17 cellular contexts compared by ENCODE assay signal in the genomic region with DNA sequence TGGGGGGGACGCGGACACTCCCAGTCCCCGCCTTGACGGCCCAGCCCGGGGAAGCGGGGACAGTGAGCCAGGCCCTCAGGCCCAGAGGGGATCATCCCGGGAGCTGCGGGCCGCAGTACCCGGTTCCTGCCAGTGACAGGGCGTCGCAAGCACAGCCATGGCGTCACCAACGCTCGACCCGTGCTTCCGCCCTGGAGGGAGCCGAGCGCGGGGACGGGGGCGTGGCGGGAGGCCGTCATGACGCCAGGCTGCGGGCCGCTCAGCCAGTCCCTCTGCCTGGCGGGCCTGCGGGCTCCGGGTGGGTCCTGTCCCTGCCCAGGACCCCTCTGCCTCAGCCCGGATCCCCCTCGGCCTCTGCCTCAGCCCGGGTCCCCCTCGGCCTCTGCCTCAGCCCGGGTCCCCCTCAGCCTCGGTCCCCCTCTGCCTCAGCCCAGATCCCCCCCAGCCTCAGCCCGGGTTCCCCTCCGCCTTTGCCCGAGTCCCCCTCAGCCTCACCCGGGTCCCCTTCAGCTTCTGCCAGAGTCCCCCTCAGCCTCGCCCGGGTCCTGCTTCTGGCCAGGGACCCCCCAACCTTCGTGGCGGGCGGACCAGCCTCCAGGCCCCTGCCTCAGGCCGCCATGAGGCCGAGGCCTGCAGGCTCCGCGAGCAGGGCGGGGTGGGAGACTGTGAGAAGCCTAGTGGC. TPM values are rescaled to one million over a fixed set of nuclear protein-coding genes. Genes with fewer than 3 reads are reported as not detected.
A peak's percentile ranks its signal among the peaks of the same experiment; 100 is the strongest.
DNase-seq lines count a peak whose midpoint lies in the region; ATAC-seq and TF ChIP-seq lines count a peak whose summit lies in the region.
"Had no signal": no experiment of that assay in that cellular context is flagged by ENCODE, and none has a peak within 500 bp of the region (broad histone marks: within the 10 kb centered on the region; RNA-seq: fewer than 3 reads in every experiment).

No MANE protein-coding gene starts in this region.

- H3K27ac Mint-ChIP-seq in WTC11 = no peak overlapping the region

- H3K27me3 Mint-ChIP-seq in WTC11 (ENCODE audit: low read depth) = no peaks in the 10 kb centered on the region

- no peak for DNase-seq in WTC11 (ENCODE audit: low spot score)
- DNase-seq in iPS-NIHi11 (ENCODE audit: low spot score) = peak; percentile 37
- peak; percentile 77 for DNase-seq in spleen
- no peak for DNase-seq in AG08395 (ENCODE audit: low spot score)
- no peak for DNase-seq in activated CD4-positive, alpha-beta T cell treated with anti-CD3 and anti-CD28 coated beads for 1 hour
- no peak for DNase-seq in mammary epithelial cell
- DNase-seq in left colon = no peak
- DNase-seq: ACHN; EL; NCI-H1436 treated with DMSO at 0.1 percent for 48 hours; NCI-H2081; NCI-H524 treated with DMSO at 0.1 percent for 48 hours; NK-92 treated with Interleukin-12 subunit alpha and Interleukin-12 subunit beta, amount 100 ng/mL, for 24 hours; PC-9 had no signal

- peaks cover 13% of the 10 kb centered on the region for H3K4me1 Mint-ChIP-seq in WTC11

- peaks cover 37% of the 10 kb centered on the region for H3F3A ChIP-seq in DOHH2 (ENCODE audit: control insufficient read depth, insufficient read depth)

- intact Hi-C loops in spleen (cut with DNase I; ENCODE audit: low total_unique reads) (no loop called here), mammary epithelial cell (cut with micrococcal nuclease) (no loop called here), left colon (cut with DNase I, micrococcal nuclease) (no loop called here)

- no peak for TF ChIP-seq CTCF in DOHH2 (IDR thresholded peaks at IDR 0.05; ENCODE audit: low read depth, low read length, poor library complexity, severe bottlenecking)
- TF ChIP-seq CTCF in WTC11 (IDR thresholded peaks at IDR 0.05) = no peak
- no peak for TF ChIP-seq CTCF in spleen (IDR thresholded peaks at IDR 0.05 in 8 of 11, conservative IDR thresholded peaks at IDR 0.05 in 3 of 11)
- TF ChIP-seq CTCF in mammary epithelial cell (conservative IDR thresholded peaks at IDR 0.05 in 1 of 2, IDR thresholded peaks at IDR 0.05 in 1 of 2; ENCODE audit: extremely low read depth in 1 of 2, insufficient read depth in 1 of 2, low read depth in 1 of 2, low read length in 2 of 2) = no peak

- H3K27ac ChIP-seq in DOHH2 (ENCODE audit: low read depth, low read length) = peak overlapping the region; percentile 97; the same call in 1 of the 2 replicates
- H3K27ac ChIP-seq in spleen = no peak overlapping the region
- no peak overlapping the region for H3K27ac ChIP-seq in mammary epithelial cell (ENCODE audit: insufficient read depth, low read depth, low read length)
- H3K27ac ChIP-seq: PC-9 had no signal

- ATAC-seq in WTC11 = peak; percentile 47
- ATAC-seq in left colon = no peak
- ATAC-seq: HCT116 had no signal

- no peak overlapping the region for H3K4me3 Mint-ChIP-seq in WTC11

- H3K4me1 ChIP-seq in DOHH2 (ENCODE audit: control insufficient read depth, low read length) = peaks cover 80% of the 10 kb centered on the region
- H3K4me1 ChIP-seq in spleen = peaks cover 6 to 87% (median 63%) of the 10 kb centered on the region in 6 donors
- H3K4me1 ChIP-seq in mammary epithelial cell (ENCODE audit: insufficient read depth, low read length) = peaks cover 15% of the 10 kb centered on the region

- H3K4me3 ChIP-seq in DOHH2 (ENCODE audit: low read length) = no peak overlapping the region
- no peak overlapping the region for H3K4me3 ChIP-seq in spleen
- no peak overlapping the region for H3K4me3 ChIP-seq in mammary epithelial cell (replicated peaks in 1 of 3; ENCODE audit: insufficient read depth in 1 of 3, low read depth in 2 of 3, low read length in 3 of 3)
- H3K4me3 ChIP-seq: PC-9 had no signal

- H3K27me3 ChIP-seq in DOHH2 (ENCODE audit: control insufficient read depth, low read length) (no peaks in the 10 kb centered on the region), spleen (replicated peaks in 1 of 7) (no peaks in the 10 kb centered on the region), mammary epithelial cell (ENCODE audit: insufficient read depth, low read length) (no peaks in the 10 kb centered on the region)

- H3K36me3 ChIP-seq in DOHH2 (ENCODE audit: control insufficient read depth, low read length) (peaks cover 27% of the 10 kb centered on the region), spleen (no peaks in the 10 kb centered on the region), mammary epithelial cell (ENCODE audit: insufficient read depth, low read length) (no peaks in the 10 kb centered on the region)

- CTCF ChIA-PET in WTC11 (lab: Charles Lee) (interaction anchor here (0.9 to 1.5 kb wide), 2 partner anchors 67 to 195 kb away, joined by 3 to 4 read pairs; no protein-coding TSS in a partner anchor), mammary epithelial cell (lab: Charles Lee; ENCODE audit: low non-redundant PET) (no interaction called here)

- no peaks in the 10 kb centered on the region for H3K9me3 Mint-ChIP-seq in WTC11

- H2AFZ ChIP-seq in mammary epithelial cell (ENCODE audit: low read depth, low read length) = no peak overlapping the region
- H2AFZ ChIP-seq: PC-9 had no signal

- no peak overlapping the region for H3K9ac ChIP-seq in mammary epithelial cell (ENCODE audit: insufficient read depth, low read length)

- in situ Hi-C loops in mammary epithelial cell (cut with MboI; ENCODE audit: low sequenced_read_pairs in 2 of 2) = no loop called here

- no peak for TF ChIP-seq POLR2A in spleen (IDR thresholded peaks at IDR 0.05)

- dilution Hi-C loops in mammary epithelial cell (cut with HindIII; ENCODE audit: low sequenced_read_pairs) = no loop called here

- H4K20me1 ChIP-seq in DOHH2 (ENCODE audit: control insufficient read depth, insufficient read depth, low read depth, low read length) (no peaks in the 10 kb centered on the region), mammary epithelial cell (ENCODE audit: insufficient read depth, low read length) (no peaks in the 10 kb centered on the region)

- H3K9me3 ChIP-seq in DOHH2 (ENCODE audit: control insufficient read depth, insufficient read depth, low read length) (no peaks in the 10 kb centered on the region), spleen (no peaks in the 10 kb centered on the region), mammary epithelial cell (replicated peaks; ENCODE audit: insufficient read depth, low read length) (no peaks in the 10 kb centered on the region)

- WGBS in spleen, 5 donors = 89 to 96% (median 95%) methylated on average over 20 to 50 of the region's 50 CpGs
- WGBS in mammary epithelial cell (ENCODE audit: low coverage, missing lambda C conversion rate) = no CpG with 5 or more reads among the region's 50 CpGs

- no peaks in the 10 kb centered on the region for H3K9me2 ChIP-seq in DOHH2 (replicated peaks; ENCODE audit: control insufficient read depth, low read length)

- no peaks in the 10 kb centered on the region for H3K36me3 Mint-ChIP-seq in WTC11

- peak overlapping the region; percentile 91 for H3K4me2 ChIP-seq in DOHH2 (ENCODE audit: low read length)
- no peak overlapping the region for H3K4me2 ChIP-seq in mammary epithelial cell (ENCODE audit: insufficient read depth, low read depth, low read length)
- H3K4me2 ChIP-seq: PC-9 had no signal

- H3K79me2 ChIP-seq in DOHH2 (ENCODE audit: control insufficient read depth, low read length) (peaks cover 47% of the 10 kb centered on the region), mammary epithelial cell (ENCODE audit: insufficient read depth, low read length) (no peaks in the 10 kb centered on the region)

- no TSS peak for BruUV-seq in mammary epithelial cell (replicated peaks; lab: Mats Ljungman, UMichigan)

- POLR2A ChIA-PET in WTC11 (lab: Charles Lee) = no interaction called here

TF ChIP-seq in WTC11, 78 proteins besides CTCF, POLR2A, EP300 and RAD21 (continues in another document):
- TF ChIP-seq AFF4 (CRISPR knock-in tag; IDR thresholded peaks at IDR 0.05; ENCODE audit: borderline replicate concordance) (no peak), TEAD4 (CRISPR knock-in tag; IDR thresholded peaks at IDR 0.05) (no peak), FOXK1 (CRISPR knock-in tag; IDR thresholded peaks at IDR 0.05) (no peak)

RNA-seq across cellular contexts. Expression of gene SLC2A5, which starts 2.3 kb away (rescaled TPM):
- total RNA-seq in WTC11 (2021) = 0.04 to 0.18 TPM (median 0.07 TPM) in 3 replicates
- total RNA-seq in spleen = 10 to 100 TPM in 1 of 7 donors, 1 to 10 TPM in 6; 5.3 to 23.6 (median 8.4) TPM
- polyA plus RNA-seq in spleen = 1 to 10 TPM; 2.9 to 4.6 (median 3.2) TPM
- total RNA-seq in mammary epithelial cell = under 1 TPM; under 0.01 to 0.38 TPM
- polyA plus RNA-seq in mammary epithelial cell = 0.19 TPM
- polyA minus RNA-seq in mammary epithelial cell = not detected
- total RNA-seq in left colon = 10 to 100 TPM in 1 of 2 donors, 1 to 10 TPM in 1; 8.1 to 10.4 TPM
- total RNA-seq: PC-9 had no signal

RNA-seq across cellular contexts. Expression of gene SLC2A7, which starts 45.5 kb away (rescaled TPM):
- not detected in 3 replicates for total RNA-seq in WTC11 (2021)
- not detected for total RNA-seq in spleen
- polyA plus RNA-seq in spleen = not detected
- total RNA-seq in mammary epithelial cell = not detected
- polyA plus RNA-seq in mammary epithelial cell = not detected
- not detected for polyA minus RNA-seq in mammary epithelial cell
- not detected for total RNA-seq in left colon
- total RNA-seq: PC-9 had no signal
- polyA plus RNA-seq: BJ had no signal

RNA-seq across cellular contexts. Expression of gene GPR157, which starts 57.2 kb away (rescaled TPM):
- total RNA-seq in WTC11 (2021) (3.4 to 9.6 TPM (median 6.0 TPM) in 3 replicates), spleen (10 to 100 TPM in 1 of 7 donors, 1 to 10 TPM in 6; 5.7 to 10.5 (median 6.8) TPM), mammary epithelial cell (10 to 100 TPM in 1 of 2 donors, 1 to 10 TPM in 1; 7.2 to 10.4 TPM), left colon (10 to 100 TPM in 1 of 2 donors, 1 to 10 TPM in 1; 9.1 to 14.2 TPM)
- polyA plus RNA-seq in spleen (1 to 10 TPM; 1.2 to 2.8 (median 1.5) TPM), mammary epithelial cell (2.3 TPM)
- 16.1 TPM for polyA minus RNA-seq in mammary epithelial cell

Comparison
In these comparisons a context has a peak if more than half of its experiments do, and no peak if none do; other contexts are left out.
1. DNase-seq: peak in iPS-NIHi11 (single experiment) and spleen (single experiment); none in WTC11 (single experiment), AG08395 (single experiment), activated CD4-positive, alpha-beta T cell treated with anti-CD3 and anti-CD28 coated beads for 1 hour (single experiment), mammary epithelial cell (single experiment) and left colon (0 of 2).